ENCODE assay signal across 1 cellular context in genomic region chr9:37290366-37290765, GRCh38.
TF ChIP-seq lines count a peak whose summit lies in the region.

No MANE protein-coding gene starts in this region.

TF ChIP-seq in SK-N-SH, 30 proteins besides CTCF, POLR2A, EP300 and RAD21 (continued from another document):
- TF ChIP-seq ZBTB33 (IDR thresholded peaks at IDR 0.05; ENCODE audit: borderline replicate concordance, low read depth), result no peak
TF ChIP-seq in SK-N-SH: peak in this region for 0.
